In genomic region chrX:31397119-31397518, GRCh38 we compare ENCODE assay signal across 18 cellular contexts.
DNase-seq lines count a peak whose midpoint lies in the region; ATAC-seq and TF ChIP-seq lines count a peak whose summit lies in the region.
"Had no signal": no experiment of that assay in that cellular context is flagged by ENCODE, and none has a peak within 500 bp of the region (broad histone marks: within the 10 kb centered on the region; RNA-seq: fewer than 3 reads in every experiment).

No MANE protein-coding gene starts in this region.

- H3K56ac ChIP-seq in IMR-90 (ENCODE audit: extremely low read depth, insufficient read depth, low read length), result no peak overlapping the region

- no peak overlapping the region for H4K91ac ChIP-seq in IMR-90 (ENCODE audit: insufficient read depth, low read depth, low read length)

- TF ChIP-seq CTCF in IMR-90 (conservative IDR thresholded peaks at IDR 0.05; ENCODE audit: low read depth, low read length) (no peak), mammary epithelial cell (conservative IDR thresholded peaks at IDR 0.05 in 1 of 2, IDR thresholded peaks at IDR 0.05 in 1 of 2; ENCODE audit: extremely low read depth in 1 of 2, insufficient read depth in 1 of 2, low read depth in 1 of 2, low read length in 2 of 2) (no peak), right lobe of liver (IDR thresholded peaks at IDR 0.05) (no peak), right atrium auricular region (IDR thresholded peaks at IDR 0.05) (no peak)

- H3K9ac ChIP-seq in IMR-90 (ENCODE audit: low read depth, low read length), result no peak overlapping the region
- H3K9ac ChIP-seq in mammary epithelial cell (ENCODE audit: insufficient read depth, low read length), result no peak overlapping the region
- H3K9ac ChIP-seq: neural progenitor cell had no signal

- H3K27me3 ChIP-seq in IMR-90 (ENCODE audit: control insufficient read depth, insufficient read depth, low read length) (no peaks in the 10 kb centered on the region), mammary epithelial cell (ENCODE audit: insufficient read depth, low read length) (no peaks in the 10 kb centered on the region), right lobe of liver (no peaks in the 10 kb centered on the region), right atrium auricular region (no peaks in the 10 kb centered on the region)
- H3K27me3 ChIP-seq: neural progenitor cell had no signal

- 87% methylated on average over 3 of the region's 3 CpGs; no CpG with 5 or more reads in 1 of the 2 experiments for WGBS in IMR-90 (ENCODE audit: extremely low coverage in 2 of 2, insufficient read length in 1 of 2), 2 experiments
- WGBS in mammary epithelial cell (ENCODE audit: low coverage, missing lambda C conversion rate), result 91% methylated on average over 3 of the region's 3 CpGs
- WGBS in right lobe of liver (ENCODE audit: insufficient coverage, low coverage, low lambda C conversion rate, missing lambda C conversion rate), result 70% methylated on average over 3 of the region's 3 CpGs

- TF ChIP-seq RAD21 in IMR-90 (IDR thresholded peaks at IDR 0.05; ENCODE audit: low read length), result no peak

- H3K27ac Mint-ChIP-seq in stimulated activated memory B cell treated with anti-CD40 and anti-IgM and Interleukin-4, amounts not matched to agents 10 μg/mL and 1 μg/mL and 100 μg/mL, for 72 hours, result no peak overlapping the region
- H3K27ac Mint-ChIP-seq: activated B cell treated with CpG ODN at 0.5 μM for 24 hours; activated T-helper 17 cell treated with anti-CD3 and anti-CD28 coated beads, Interleukin-2, amount 50 U/mL, for 72 hours; endodermal cell; neural progenitor cell; T-helper 1 cell treated with Interleukin-12 subunit alpha and Interleukin-12 subunit beta and Interleukin-4 antibody, amounts not matched to agents 30 μg/mL and 1 μg/mL, for 36 hours had no signal

- H3K14ac ChIP-seq in IMR-90 (replicated peaks; ENCODE audit: low read depth, low read length), result no peak overlapping the region

- dilution Hi-C loops in IMR-90 (cut with HindIII; ENCODE audit: low sequenced_read_pairs, unreplicated experiment), result no loop called here
- dilution Hi-C loops in mammary epithelial cell (cut with HindIII; ENCODE audit: low sequenced_read_pairs), result no loop called here

- H3K36me3 ChIP-seq in IMR-90 (ENCODE audit: control insufficient read depth, insufficient read depth, low read length) (no peaks in the 10 kb centered on the region), mammary epithelial cell (ENCODE audit: insufficient read depth, low read length) (no peaks in the 10 kb centered on the region), right lobe of liver (no peaks in the 10 kb centered on the region), right atrium auricular region (no peaks in the 10 kb centered on the region)
- H3K36me3 ChIP-seq: neural progenitor cell had no signal

- BruUV-seq in IMR-90 (replicated peaks; lab: Mats Ljungman, UMichigan) (no TSS peak), mammary epithelial cell (replicated peaks; lab: Mats Ljungman, UMichigan) (no TSS peak)

- no peaks in the 10 kb centered on the region for H3K4me1 Mint-ChIP-seq in stimulated activated memory B cell treated with anti-CD40 and anti-IgM and Interleukin-4, amounts not matched to agents 10 μg/mL and 1 μg/mL and 100 μg/mL, for 72 hours
- H3K4me1 Mint-ChIP-seq: activated B cell treated with CpG ODN at 0.5 μM for 24 hours; activated T-helper 17 cell treated with anti-CD3 and anti-CD28 coated beads, Interleukin-2, amount 50 U/mL, for 72 hours; neural progenitor cell had no signal

- in situ Hi-C loops in IMR-90 (cut with MboI; ENCODE audit: low sequenced_read_pairs), result no loop called here
- in situ Hi-C loops in mammary epithelial cell (cut with MboI; ENCODE audit: low sequenced_read_pairs in 2 of 2), result no loop called here

- H4K20me1 ChIP-seq in IMR-90 (ENCODE audit: insufficient read depth, low read length) (no peaks in the 10 kb centered on the region), mammary epithelial cell (ENCODE audit: insufficient read depth, low read length) (no peaks in the 10 kb centered on the region)

- no peak for TF ChIP-seq POLR2A in IMR-90 (IDR thresholded peaks at IDR 0.05; ENCODE audit: low read depth, low read length)
- TF ChIP-seq POLR2A in right lobe of liver (IDR thresholded peaks at IDR 0.05), result no peak

- no peak overlapping the region for H4K8ac ChIP-seq in IMR-90 (ENCODE audit: low read depth in 2 of 2, low read length in 2 of 2)

- H3K27ac ChIP-seq in IMR-90 (ENCODE audit: insufficient read depth, low read length) (no peak overlapping the region), mammary epithelial cell (ENCODE audit: insufficient read depth, low read depth, low read length) (no peak overlapping the region), right lobe of liver (no peak overlapping the region), right atrium auricular region (no peak overlapping the region)
- H3K27ac ChIP-seq: neural progenitor cell had no signal

- no peak overlapping the region for H2BK5ac ChIP-seq in IMR-90 (ENCODE audit: low read depth, low read length, poor library complexity, severe bottlenecking)

- H2AK9ac ChIP-seq in IMR-90 (replicated peaks; ENCODE audit: low read depth, low read length, poor library complexity), result no peak overlapping the region

- H3K4me3 ChIP-seq in IMR-90 (ENCODE audit: insufficient read depth, low read depth, low read length) (no peak overlapping the region), mammary epithelial cell (replicated peaks in 1 of 3; ENCODE audit: insufficient read depth in 1 of 3, low read depth in 2 of 3, low read length in 3 of 3) (no peak overlapping the region), right lobe of liver (no peak overlapping the region), right atrium auricular region (no peak overlapping the region)
- H3K4me3 ChIP-seq: neural progenitor cell had no signal

- no peak overlapping the region; the same call in 1 of the 2 replicates for H3K18ac ChIP-seq in IMR-90 (ENCODE audit: low read depth, low read length)

- no peaks in the 10 kb centered on the region for H3K79me2 ChIP-seq in mammary epithelial cell (ENCODE audit: insufficient read depth, low read length)

- POLR2A ChIA-PET in IMR-90 (lab: Charles Lee; ENCODE audit: unreplicated experiment), result no interaction called here

- H3K79me1 ChIP-seq in IMR-90 (ENCODE audit: low read depth in 1 of 2, low read length in 2 of 2), result no peaks in the 10 kb centered on the region

- no peaks in the 10 kb centered on the region for H3K27me3 Mint-ChIP-seq in stimulated activated memory B cell treated with anti-CD40 and anti-IgM and Interleukin-4, amounts not matched to agents 10 μg/mL and 1 μg/mL and 100 μg/mL, for 72 hours
- H3K27me3 Mint-ChIP-seq: activated B cell treated with CpG ODN at 0.5 μM for 24 hours; activated T-helper 17 cell treated with anti-CD3 and anti-CD28 coated beads, Interleukin-2, amount 50 U/mL, for 72 hours had no signal

- H3K4me1 ChIP-seq in IMR-90 (ENCODE audit: control insufficient read depth, insufficient read depth, low read length) (no peaks in the 10 kb centered on the region), mammary epithelial cell (ENCODE audit: insufficient read depth, low read length) (peaks cover 5% of the 10 kb centered on the region), right lobe of liver (no peaks in the 10 kb centered on the region), right atrium auricular region (no peaks in the 10 kb centered on the region)
- H3K4me1 ChIP-seq: neural progenitor cell had no signal

- H2BK15ac ChIP-seq in IMR-90 (ENCODE audit: low read depth, low read length), result 0 out of 3 replicates have a peak overlapping the region, but pooled peaks have one; percentile 14

- H4K5ac ChIP-seq in IMR-90 (ENCODE audit: low read depth, low read length), result no peak overlapping the region

- peak; percentile 0 for DNase-seq in COLO829 (ENCODE audit: low spot score)
- DNase-seq in IMR-90, result peak; percentile 83
- peak; percentile 29 for DNase-seq in mammary epithelial cell
- no peak for DNase-seq in right lobe of liver
- DNase-seq in left cardiac atrium, result no peak
- DNase-seq in right atrium auricular region (ENCODE audit: low spot score), result no peak
- DNase-seq: activated B cell treated with CpG ODN at 0.5 μM for 24 hours; activated CD8-positive, alpha-beta memory T cell treated with anti-CD3 and anti-CD28 coated beads for 24 hours; AML-193; endodermal cell; NCI-H1105 treated with DMSO at 0.1 percent for 48 hours; NCI-H2227 treated with DMSO at 0.1 percent for 48 hours; Right ventricle myocardium superior had no signal

- no peak overlapping the region for H3K4ac ChIP-seq in IMR-90 (ENCODE audit: low read depth, low read length)

- no peaks in the 10 kb centered on the region for H3K9me1 ChIP-seq in IMR-90 (ENCODE audit: insufficient read depth, low read length)

- H2AK5ac ChIP-seq in IMR-90 (ENCODE audit: low read depth, low read length), result no peak overlapping the region

- H3K4me3 Mint-ChIP-seq in stimulated activated memory B cell treated with anti-CD40 and anti-IgM and Interleukin-4, amounts not matched to agents 10 μg/mL and 1 μg/mL and 100 μg/mL, for 72 hours, result no peak overlapping the region
- H3K4me3 Mint-ChIP-seq: activated B cell treated with CpG ODN at 0.5 μM for 24 hours; activated T-helper 17 cell treated with anti-CD3 and anti-CD28 coated beads, Interleukin-2, amount 50 U/mL, for 72 hours; endodermal cell; neural progenitor cell; T-helper 1 cell treated with Interleukin-12 subunit alpha and Interleukin-12 subunit beta and Interleukin-4 antibody, amounts not matched to agents 30 μg/mL and 1 μg/mL, for 36 hours had no signal

- H3K4me2 ChIP-seq in IMR-90 (ENCODE audit: low read depth, low read length) (no peak overlapping the region), mammary epithelial cell (ENCODE audit: insufficient read depth, low read depth, low read length) (no peak overlapping the region)
- H3K4me2 ChIP-seq: neural progenitor cell had no signal

- CTCF ChIA-PET in IMR-90 (lab: Yijun Ruan, JAX) (interaction anchor here (1.0 kb wide), 1 partner anchor 20 kb away, joined by 4 read pairs; no protein-coding TSS in a partner anchor), mammary epithelial cell (lab: Charles Lee; ENCODE audit: low non-redundant PET) (interaction anchor here (0.5 kb wide), 1 partner anchor 52 kb away, joined by 3 read pairs; no protein-coding TSS in a partner anchor)

- no peaks in the 10 kb centered on the region for H3K9me3 Mint-ChIP-seq in stimulated activated memory B cell treated with anti-CD40 and anti-IgM and Interleukin-4, amounts not matched to agents 10 μg/mL and 1 μg/mL and 100 μg/mL, for 72 hours
- H3K9me3 Mint-ChIP-seq: activated B cell treated with CpG ODN at 0.5 μM for 24 hours; activated T-helper 17 cell treated with anti-CD3 and anti-CD28 coated beads, Interleukin-2, amount 50 U/mL, for 72 hours; T-helper 1 cell treated with Interleukin-12 subunit alpha and Interleukin-12 subunit beta and Interleukin-4 antibody, amounts not matched to agents 30 μg/mL and 1 μg/mL, for 36 hours had no signal

- H3K9me3 ChIP-seq in IMR-90 (ENCODE audit: control insufficient read depth, insufficient read depth, low read length), result no peaks in the 10 kb centered on the region
- H3K9me3 ChIP-seq in mammary epithelial cell (replicated peaks; ENCODE audit: insufficient read depth, low read length), result no peaks in the 10 kb centered on the region
- H3K9me3 ChIP-seq in right lobe of liver, result no peaks in the 10 kb centered on the region
- no peaks in the 10 kb centered on the region for H3K9me3 ChIP-seq in right atrium auricular region

- peak; percentile 56 for ATAC-seq in IMR-90 (ENCODE audit: low read depth)
- ATAC-seq in right lobe of liver, result peak in 3 of 4 donors; percentile 59 to 93 (median 67)
- ATAC-seq in stimulated activated memory B cell treated with anti-CD40 and anti-IgM and Interleukin-4, amounts not matched to agents 10 μg/mL and 1 μg/mL and 100 μg/mL, for 72 hours, result no peak
- no peak for ATAC-seq in GM18907 (IDR thresholded peaks at IDR 0.05; ENCODE audit: unreplicated experiment)
- ATAC-seq in left cardiac atrium, result no peak
- ATAC-seq: activated T-helper 17 cell treated with anti-CD3 and anti-CD28 coated beads, Interleukin-2, amount 50 U/mL, for 72 hours had no signal

- no peak overlapping the region for H2AFZ ChIP-seq in IMR-90 (replicated peaks; ENCODE audit: low read length, poor library complexity)
- H2AFZ ChIP-seq in mammary epithelial cell (ENCODE audit: low read depth, low read length), result no peak overlapping the region
- H2AFZ ChIP-seq: neural progenitor cell had no signal

- no peak overlapping the region for H2BK120ac ChIP-seq in IMR-90 (ENCODE audit: low read depth, low read length)

- H2BK20ac ChIP-seq in IMR-90 (ENCODE audit: low read depth, low read length), result peak overlapping the region; percentile 52; the same call in 1 of the 2 replicates

- no peaks in the 10 kb centered on the region for H3K36me3 Mint-ChIP-seq in stimulated activated memory B cell treated with anti-CD40 and anti-IgM and Interleukin-4, amounts not matched to agents 10 μg/mL and 1 μg/mL and 100 μg/mL, for 72 hours

- no peak overlapping the region for H3K23ac ChIP-seq in IMR-90 (ENCODE audit: low read depth, low read length)

- intact Hi-C loops in IMR-90 (cut with micrococcal nuclease) (no loop called here), mammary epithelial cell (cut with micrococcal nuclease) (no loop called here), right lobe of liver (cut with DNase I) (no loop called here), left cardiac atrium (cut with DNase I) (no loop called here)

Comparison
In these comparisons a context has a peak if more than half of its experiments do, and no peak if none do; other contexts are left out.
1. DNase-seq: peak in COLO829 (single experiment), IMR-90 (single experiment) and mammary epithelial cell (single experiment); none in right lobe of liver (0 of 3), left cardiac atrium (single experiment) and right atrium auricular region (single experiment).
2. ATAC-seq: peak in IMR-90 (single experiment) and right lobe of liver (3 of 4); none in stimulated activated memory B cell treated with anti-CD40 and anti-IgM and Interleukin-4, amounts not matched to agents 10 μg/mL and 1 μg/mL and 100 μg/mL, for 72 hours (single experiment), GM18907 (single experiment) and left cardiac atrium (0 of 2).